1 cellular context compared by ENCODE assay signal in the genomic region with DNA sequence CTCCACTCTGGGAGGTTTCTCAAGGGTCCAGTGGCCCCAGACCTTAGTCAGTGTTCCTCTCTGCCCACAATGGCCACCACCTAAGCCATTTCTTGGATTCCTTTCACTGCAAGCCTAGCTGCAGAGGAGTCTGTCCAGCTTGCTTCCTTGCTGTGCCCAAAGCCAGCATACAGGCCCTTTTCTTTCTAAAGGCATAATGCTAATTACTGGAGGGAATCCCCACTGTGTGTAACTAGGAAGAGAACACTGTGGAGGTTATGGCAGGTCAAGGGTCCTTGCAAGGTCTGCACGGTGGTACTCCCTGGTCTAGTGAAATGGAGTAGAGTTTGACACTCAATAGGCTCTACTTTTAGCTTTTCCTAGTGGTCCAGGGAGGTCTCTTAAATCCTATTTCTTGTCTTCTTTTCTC.
TF ChIP-seq lines count a peak whose summit lies in the region.

No MANE protein-coding gene starts in this region.

TF ChIP-seq in GM12878, 131 proteins besides CTCF, POLR2A, EP300 and RAD21 (continued from another document):
- TF ChIP-seq, protein P1, sequence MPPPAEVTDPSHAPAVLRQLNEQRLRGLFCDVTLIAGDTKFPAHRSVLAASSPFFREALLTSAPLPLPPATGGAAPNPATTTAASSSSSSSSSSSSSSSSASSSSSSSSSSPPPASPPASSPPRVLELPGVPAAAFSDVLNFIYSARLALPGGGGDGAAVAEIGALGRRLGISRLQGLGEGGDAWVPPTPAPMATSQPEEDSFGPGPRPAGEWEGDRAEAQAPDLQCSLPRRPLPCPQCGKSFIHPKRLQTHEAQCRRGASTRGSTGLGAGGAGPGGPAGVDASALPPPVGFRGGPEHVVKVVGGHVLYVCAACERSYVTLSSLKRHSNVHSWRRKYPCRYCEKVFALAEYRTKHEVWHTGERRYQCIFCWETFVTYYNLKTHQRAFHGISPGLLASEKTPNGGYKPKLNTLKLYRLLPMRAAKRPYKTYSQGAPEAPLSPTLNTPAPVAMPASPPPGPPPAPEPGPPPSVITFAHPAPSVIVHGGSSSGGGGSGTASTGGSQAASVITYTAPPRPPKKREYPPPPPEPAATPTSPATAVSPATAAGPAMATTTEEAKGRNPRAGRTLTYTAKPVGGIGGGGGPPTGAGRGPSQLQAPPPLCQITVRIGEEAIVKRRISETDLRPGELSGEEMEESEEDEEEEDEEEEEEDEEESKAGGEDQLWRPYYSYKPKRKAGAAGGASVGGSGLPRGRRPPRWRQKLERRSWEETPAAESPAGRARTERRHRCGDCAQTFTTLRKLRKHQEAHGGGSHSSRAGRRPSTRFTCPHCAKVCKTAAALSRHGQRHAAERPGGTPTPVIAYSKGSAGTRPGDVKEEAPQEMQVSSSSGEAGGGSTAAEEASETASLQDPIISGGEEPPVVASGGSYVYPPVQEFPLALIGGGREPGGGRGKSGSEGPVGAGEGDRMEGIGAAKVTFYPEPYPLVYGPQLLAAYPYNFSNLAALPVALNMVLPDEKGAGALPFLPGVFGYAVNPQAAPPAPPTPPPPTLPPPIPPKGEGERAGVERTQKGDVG (CRISPR knock-in tag; IDR thresholded peaks at IDR 0.05): peak; percentile 53; the same call in 1 of the 2 replicates
- TF ChIP-seq, protein P2, sequence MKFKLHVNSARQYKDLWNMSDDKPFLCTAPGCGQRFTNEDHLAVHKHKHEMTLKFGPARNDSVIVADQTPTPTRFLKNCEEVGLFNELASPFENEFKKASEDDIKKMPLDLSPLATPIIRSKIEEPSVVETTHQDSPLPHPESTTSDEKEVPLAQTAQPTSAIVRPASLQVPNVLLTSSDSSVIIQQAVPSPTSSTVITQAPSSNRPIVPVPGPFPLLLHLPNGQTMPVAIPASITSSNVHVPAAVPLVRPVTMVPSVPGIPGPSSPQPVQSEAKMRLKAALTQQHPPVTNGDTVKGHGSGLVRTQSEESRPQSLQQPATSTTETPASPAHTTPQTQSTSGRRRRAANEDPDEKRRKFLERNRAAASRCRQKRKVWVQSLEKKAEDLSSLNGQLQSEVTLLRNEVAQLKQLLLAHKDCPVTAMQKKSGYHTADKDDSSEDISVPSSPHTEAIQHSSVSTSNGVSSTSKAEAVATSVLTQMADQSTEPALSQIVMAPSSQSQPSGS (IDR thresholded peaks at IDR 0.05; ENCODE audit: low read length): no peak
- TF ChIP-seq MYB (IDR thresholded peaks at IDR 0.05; ENCODE audit: borderline replicate concordance, low read depth, low read length): no peak
- TF ChIP-seq CHD4 (IDR thresholded peaks at IDR 0.05): no peak
- TF ChIP-seq, protein P3, sequence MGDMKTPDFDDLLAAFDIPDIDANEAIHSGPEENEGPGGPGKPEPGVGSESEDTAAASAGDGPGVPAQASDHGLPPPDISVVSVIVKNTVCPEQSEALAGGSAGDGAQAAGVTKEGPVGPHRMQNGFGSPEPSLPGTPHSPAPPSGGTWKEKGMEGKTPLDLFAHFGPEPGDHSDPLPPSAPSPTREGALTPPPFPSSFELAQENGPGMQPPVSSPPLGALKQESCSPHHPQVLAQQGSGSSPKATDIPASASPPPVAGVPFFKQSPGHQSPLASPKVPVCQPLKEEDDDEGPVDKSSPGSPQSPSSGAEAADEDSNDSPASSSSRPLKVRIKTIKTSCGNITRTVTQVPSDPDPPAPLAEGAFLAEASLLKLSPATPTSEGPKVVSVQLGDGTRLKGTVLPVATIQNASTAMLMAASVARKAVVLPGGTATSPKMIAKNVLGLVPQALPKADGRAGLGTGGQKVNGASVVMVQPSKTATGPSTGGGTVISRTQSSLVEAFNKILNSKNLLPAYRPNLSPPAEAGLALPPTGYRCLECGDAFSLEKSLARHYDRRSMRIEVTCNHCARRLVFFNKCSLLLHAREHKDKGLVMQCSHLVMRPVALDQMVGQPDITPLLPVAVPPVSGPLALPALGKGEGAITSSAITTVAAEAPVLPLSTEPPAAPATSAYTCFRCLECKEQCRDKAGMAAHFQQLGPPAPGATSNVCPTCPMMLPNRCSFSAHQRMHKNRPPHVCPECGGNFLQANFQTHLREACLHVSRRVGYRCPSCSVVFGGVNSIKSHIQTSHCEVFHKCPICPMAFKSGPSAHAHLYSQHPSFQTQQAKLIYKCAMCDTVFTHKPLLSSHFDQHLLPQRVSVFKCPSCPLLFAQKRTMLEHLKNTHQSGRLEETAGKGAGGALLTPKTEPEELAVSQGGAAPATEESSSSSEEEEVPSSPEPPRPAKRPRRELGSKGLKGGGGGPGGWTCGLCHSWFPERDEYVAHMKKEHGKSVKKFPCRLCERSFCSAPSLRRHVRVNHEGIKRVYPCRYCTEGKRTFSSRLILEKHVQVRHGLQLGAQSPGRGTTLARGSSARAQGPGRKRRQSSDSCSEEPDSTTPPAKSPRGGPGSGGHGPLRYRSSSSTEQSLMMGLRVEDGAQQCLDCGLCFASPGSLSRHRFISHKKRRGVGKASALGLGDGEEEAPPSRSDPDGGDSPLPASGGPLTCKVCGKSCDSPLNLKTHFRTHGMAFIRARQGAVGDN (IDR thresholded peaks at IDR 0.05): no peak
- peak; percentile 24 for TF ChIP-seq HDAC6 (IDR thresholded peaks at IDR 0.05; ENCODE audit: unreplicated experiment)
- no peak for TF ChIP-seq ASH2L (IDR thresholded peaks at IDR 0.05; ENCODE audit: borderline replicate concordance, low read depth)
- no peak for TF ChIP-seq TARDBP (IDR thresholded peaks at IDR 0.05; ENCODE audit: borderline replicate concordance)
- no peak for TF ChIP-seq IRF4 (IDR thresholded peaks at IDR 0.05; ENCODE audit: low read depth, low read length)
- TF ChIP-seq BHLHE40 (IDR thresholded peaks at IDR 0.05; ENCODE audit: borderline replicate concordance in 1 of 2, low read depth in 2 of 2, low read length in 1 of 2): no peak
- no peak for TF ChIP-seq NFXL1 (IDR thresholded peaks at IDR 0.05; ENCODE audit: borderline replicate concordance)
- TF ChIP-seq, protein P4, sequence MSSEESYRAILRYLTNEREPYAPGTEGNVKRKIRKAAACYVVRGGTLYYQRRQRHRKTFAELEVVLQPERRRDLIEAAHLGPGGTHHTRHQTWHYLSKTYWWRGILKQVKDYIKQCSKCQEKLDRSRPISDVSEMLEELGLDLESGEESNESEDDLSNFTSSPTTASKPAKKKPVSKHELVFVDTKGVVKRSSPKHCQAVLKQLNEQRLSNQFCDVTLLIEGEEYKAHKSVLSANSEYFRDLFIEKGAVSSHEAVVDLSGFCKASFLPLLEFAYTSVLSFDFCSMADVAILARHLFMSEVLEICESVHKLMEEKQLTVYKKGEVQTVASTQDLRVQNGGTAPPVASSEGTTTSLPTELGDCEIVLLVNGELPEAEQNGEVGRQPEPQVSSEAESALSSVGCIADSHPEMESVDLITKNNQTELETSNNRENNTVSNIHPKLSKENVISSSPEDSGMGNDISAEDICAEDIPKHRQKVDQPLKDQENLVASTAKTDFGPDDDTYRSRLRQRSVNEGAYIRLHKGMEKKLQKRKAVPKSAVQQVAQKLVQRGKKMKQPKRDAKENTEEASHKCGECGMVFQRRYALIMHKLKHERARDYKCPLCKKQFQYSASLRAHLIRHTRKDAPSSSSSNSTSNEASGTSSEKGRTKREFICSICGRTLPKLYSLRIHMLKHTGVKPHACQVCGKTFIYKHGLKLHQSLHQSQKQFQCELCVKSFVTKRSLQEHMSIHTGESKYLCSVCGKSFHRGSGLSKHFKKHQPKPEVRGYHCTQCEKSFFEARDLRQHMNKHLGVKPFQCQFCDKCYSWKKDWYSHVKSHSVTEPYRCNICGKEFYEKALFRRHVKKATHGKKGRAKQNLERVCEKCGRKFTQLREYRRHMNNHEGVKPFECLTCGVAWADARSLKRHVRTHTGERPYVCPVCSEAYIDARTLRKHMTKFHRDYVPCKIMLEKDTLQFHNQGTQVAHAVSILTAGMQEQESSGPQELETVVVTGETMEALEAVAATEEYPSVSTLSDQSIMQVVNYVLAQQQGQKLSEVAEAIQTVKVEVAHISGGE (CRISPR knock-in tag; IDR thresholded peaks at IDR 0.05): no peak
- TF ChIP-seq, protein P5, sequence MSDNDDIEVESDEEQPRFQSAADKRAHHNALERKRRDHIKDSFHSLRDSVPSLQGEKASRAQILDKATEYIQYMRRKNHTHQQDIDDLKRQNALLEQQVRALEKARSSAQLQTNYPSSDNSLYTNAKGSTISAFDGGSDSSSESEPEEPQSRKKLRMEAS (IDR thresholded peaks at IDR 0.05; ENCODE audit: low read depth, low read length): no peak
- peak; percentile 34; the same call in 1 of the 2 replicates for TF ChIP-seq NR2C1 (IDR thresholded peaks at IDR 0.05)
- peak; percentile 80 for TF ChIP-seq POLR2AphosphoS5 (IDR thresholded peaks at IDR 0.05; ENCODE audit: low read length)
- no peak for TF ChIP-seq FOS (IDR thresholded peaks at IDR 0.05; ENCODE audit: borderline replicate concordance, extremely low read depth, insufficient read length)
- TF ChIP-seq, protein P6, sequence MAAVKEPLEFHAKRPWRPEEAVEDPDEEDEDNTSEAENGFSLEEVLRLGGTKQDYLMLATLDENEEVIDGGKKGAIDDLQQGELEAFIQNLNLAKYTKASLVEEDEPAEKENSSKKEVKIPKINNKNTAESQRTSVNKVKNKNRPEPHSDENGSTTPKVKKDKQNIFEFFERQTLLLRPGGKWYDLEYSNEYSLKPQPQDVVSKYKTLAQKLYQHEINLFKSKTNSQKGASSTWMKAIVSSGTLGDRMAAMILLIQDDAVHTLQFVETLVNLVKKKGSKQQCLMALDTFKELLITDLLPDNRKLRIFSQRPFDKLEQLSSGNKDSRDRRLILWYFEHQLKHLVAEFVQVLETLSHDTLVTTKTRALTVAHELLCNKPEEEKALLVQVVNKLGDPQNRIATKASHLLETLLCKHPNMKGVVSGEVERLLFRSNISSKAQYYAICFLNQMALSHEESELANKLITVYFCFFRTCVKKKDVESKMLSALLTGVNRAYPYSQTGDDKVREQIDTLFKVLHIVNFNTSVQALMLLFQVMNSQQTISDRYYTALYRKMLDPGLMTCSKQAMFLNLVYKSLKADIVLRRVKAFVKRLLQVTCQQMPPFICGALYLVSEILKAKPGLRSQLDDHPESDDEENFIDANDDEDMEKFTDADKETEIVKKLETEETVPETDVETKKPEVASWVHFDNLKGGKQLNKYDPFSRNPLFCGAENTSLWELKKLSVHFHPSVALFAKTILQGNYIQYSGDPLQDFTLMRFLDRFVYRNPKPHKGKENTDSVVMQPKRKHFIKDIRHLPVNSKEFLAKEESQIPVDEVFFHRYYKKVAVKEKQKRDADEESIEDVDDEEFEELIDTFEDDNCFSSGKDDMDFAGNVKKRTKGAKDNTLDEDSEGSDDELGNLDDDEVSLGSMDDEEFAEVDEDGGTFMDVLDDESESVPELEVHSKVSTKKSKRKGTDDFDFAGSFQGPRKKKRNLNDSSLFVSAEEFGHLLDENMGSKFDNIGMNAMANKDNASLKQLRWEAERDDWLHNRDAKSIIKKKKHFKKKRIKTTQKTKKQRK (IDR thresholded peaks at IDR 0.05; ENCODE audit: low read depth, low read length): no peak
- no peak for TF ChIP-seq WRNIP1 (IDR thresholded peaks at IDR 0.05; ENCODE audit: borderline replicate concordance, low read depth, low read length)
- TF ChIP-seq, protein P7, sequence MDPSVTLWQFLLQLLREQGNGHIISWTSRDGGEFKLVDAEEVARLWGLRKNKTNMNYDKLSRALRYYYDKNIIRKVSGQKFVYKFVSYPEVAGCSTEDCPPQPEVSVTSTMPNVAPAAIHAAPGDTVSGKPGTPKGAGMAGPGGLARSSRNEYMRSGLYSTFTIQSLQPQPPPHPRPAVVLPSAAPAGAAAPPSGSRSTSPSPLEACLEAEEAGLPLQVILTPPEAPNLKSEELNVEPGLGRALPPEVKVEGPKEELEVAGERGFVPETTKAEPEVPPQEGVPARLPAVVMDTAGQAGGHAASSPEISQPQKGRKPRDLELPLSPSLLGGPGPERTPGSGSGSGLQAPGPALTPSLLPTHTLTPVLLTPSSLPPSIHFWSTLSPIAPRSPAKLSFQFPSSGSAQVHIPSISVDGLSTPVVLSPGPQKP (IDR thresholded peaks at IDR 0.05; ENCODE audit: low read depth, low read length): no peak
- TF ChIP-seq CBX5 (IDR thresholded peaks at IDR 0.05; ENCODE audit: low read depth): no peak
- TF ChIP-seq, protein P8, sequence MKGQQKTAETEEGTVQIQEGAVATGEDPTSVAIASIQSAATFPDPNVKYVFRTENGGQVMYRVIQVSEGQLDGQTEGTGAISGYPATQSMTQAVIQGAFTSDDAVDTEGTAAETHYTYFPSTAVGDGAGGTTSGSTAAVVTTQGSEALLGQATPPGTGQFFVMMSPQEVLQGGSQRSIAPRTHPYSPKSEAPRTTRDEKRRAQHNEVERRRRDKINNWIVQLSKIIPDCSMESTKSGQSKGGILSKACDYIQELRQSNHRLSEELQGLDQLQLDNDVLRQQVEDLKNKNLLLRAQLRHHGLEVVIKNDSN (IDR thresholded peaks at IDR 0.05; ENCODE audit: borderline replicate concordance, extremely low read length, insufficient read depth, low read depth, low read length): no peak
- TF ChIP-seq ZNF24 (IDR thresholded peaks at IDR 0.05): no peak
- no peak for TF ChIP-seq MXI1 (IDR thresholded peaks at IDR 0.05; ENCODE audit: low read depth, low read length)
- no peak for TF ChIP-seq PAX8 (IDR thresholded peaks at IDR 0.05)
- no peak for TF ChIP-seq RFX5 (IDR thresholded peaks at IDR 0.05; ENCODE audit: low read depth, low read length)
- TF ChIP-seq CREB1 (IDR thresholded peaks at IDR 0.05; ENCODE audit: low read depth): no peak
- TF ChIP-seq RB1 (IDR thresholded peaks at IDR 0.05; ENCODE audit: borderline replicate concordance): 0 out of 2 replicates have a peak, but pooled peaks have one; percentile 9
TF ChIP-seq in GM12878: peak in this region for 10.
